8 cellular contexts compared by ENCODE assay signal in genomic region chr1:244050835-244051444, GRCh38. TPM values are rescaled to one million over a fixed set of nuclear protein-coding genes. Genes with fewer than 3 reads are reported as not detected.
DNase-seq lines count a peak whose midpoint lies in the region; ATAC-seq, FAIRE-seq and TF ChIP-seq lines count a peak whose summit lies in the region.

Gene ZBTB18, plus strand, starts transcription at chr1:244051283. Its CDS starts 149 bp downstream, at chr1:244051432.

- intact Hi-C loops in breast epithelium (cut with DNase I; ENCODE audit: low total_unique reads): no loop called here

- H3K36me3 Mint-ChIP-seq in stimulated activated naive CD8-positive, alpha-beta T cell treated with anti-CD3 and anti-CD28 coated beads, Interleukin-15, Interleukin-2, amounts not matched to agents 100 ng/mL and 50 ng/mL, for 24 hours (ENCODE audit: low read depth): peaks cover 7% of the 10 kb centered on the region

- H3K27me3 Mint-ChIP-seq in stimulated activated naive CD8-positive, alpha-beta T cell treated with anti-CD3 and anti-CD28 coated beads, Interleukin-15, Interleukin-2, amounts not matched to agents 100 ng/mL and 50 ng/mL, for 24 hours: no peaks in the 10 kb centered on the region

- WGBS in small intestine, 3 donors: 12 to 18% (median 15%) methylated on average over 4 of the region's 4 CpGs

- H3K4me3 Mint-ChIP-seq in stimulated activated naive CD8-positive, alpha-beta T cell treated with anti-CD3 and anti-CD28 coated beads, Interleukin-15, Interleukin-2, amounts not matched to agents 100 ng/mL and 50 ng/mL, for 24 hours: peak within 1 kb of the TSS; percentile 93

- ATAC-seq in stimulated activated naive CD8-positive, alpha-beta T cell treated with anti-CD3 and anti-CD28 coated beads, Interleukin-15, Interleukin-2, amounts not matched to agents 100 U/mL and 50 U/mL, for 24 hours: no peak

- DNase-seq in stimulated activated naive CD8-positive, alpha-beta T cell treated with anti-CD3 and anti-CD28 coated beads, Interleukin-15, Interleukin-2, amounts not matched to agents 100 U/mL and 50 U/mL, for 24 hours: no peak
- DNase-seq in NCI-H774 (lab: John Stamatoyannopoulos, UW) (peak; percentile 42), breast epithelium (ENCODE audit: low spot score in 2 of 2) (no peak), small intestine (peak; percentile 37), NOMO-1 treated with DMSO at 0.1 percent for 48 hours (lab: John Stamatoyannopoulos, UW; ENCODE audit: unreplicated experiment) (no peak)
- no peak for DNase-seq in effector CD4-positive, alpha-beta T cell

- H3K4me3 ChIP-seq in breast epithelium (peak within 1 kb of the TSS; percentile 81 to 95 (median 93)), small intestine (ENCODE audit: low read depth in 1 of 2, low read length in 2 of 2) (peak within 1 kb of the TSS; percentile 89 to 97)

- no peak for TF ChIP-seq POLR2A in breast epithelium (IDR thresholded peaks at IDR 0.05)

- H3K9me3 ChIP-seq in breast epithelium (no peaks in the 10 kb centered on the region), small intestine (ENCODE audit: control insufficient read depth, low read depth) (no peaks in the 10 kb centered on the region)

- peak within 1 kb of the TSS; percentile 93 for H3K27ac Mint-ChIP-seq in stimulated activated naive CD8-positive, alpha-beta T cell treated with anti-CD3 and anti-CD28 coated beads, Interleukin-15, Interleukin-2, amounts not matched to agents 100 ng/mL and 50 ng/mL, for 24 hours

- peaks cover 23% of the 10 kb centered on the region for H3K4me1 Mint-ChIP-seq in stimulated activated naive CD8-positive, alpha-beta T cell treated with anti-CD3 and anti-CD28 coated beads, Interleukin-15, Interleukin-2, amounts not matched to agents 100 ng/mL and 50 ng/mL, for 24 hours (ENCODE audit: low read depth)

- H3K36me3 ChIP-seq in breast epithelium (peaks cover 9% of the 10 kb centered on the region), small intestine (ENCODE audit: control insufficient read depth in 2 of 2, insufficient read depth in 2 of 2, low read length in 2 of 2) (peaks cover 4 to 6% of the 10 kb centered on the region in 2 donors)

- FAIRE-seq in islet of Langerhans (lab: Jason Lieb, UNC): peak; percentile 41
- FAIRE-seq in small intestine (lab: Jason Lieb, UNC): no peak

- no peaks in the 10 kb centered on the region for H3K9me3 Mint-ChIP-seq in stimulated activated naive CD8-positive, alpha-beta T cell treated with anti-CD3 and anti-CD28 coated beads, Interleukin-15, Interleukin-2, amounts not matched to agents 100 ng/mL and 50 ng/mL, for 24 hours

- H3K4me1 ChIP-seq in breast epithelium (no peaks in the 10 kb centered on the region), small intestine (ENCODE audit: control insufficient read depth in 2 of 2, insufficient read depth in 1 of 2, low read depth in 1 of 2, low read length in 1 of 2) (peaks cover 0 to 2% of the 10 kb centered on the region in 2 donors)

- H3K27ac ChIP-seq in breast epithelium (peak within 1 kb of the TSS; percentile 74 to 99), small intestine (ENCODE audit: low read depth in 1 of 2, low read length in 1 of 2) (peak within 1 kb of the TSS; percentile 56 to 87)

- no peaks in the 10 kb centered on the region for H3K27me3 ChIP-seq in breast epithelium
- no peaks in the 10 kb centered on the region for H3K27me3 ChIP-seq in small intestine (ENCODE audit: control insufficient read depth in 2 of 2, insufficient read depth in 2 of 2, low read length in 2 of 2)

- TF ChIP-seq CTCF in breast epithelium (IDR thresholded peaks at IDR 0.05): no peak

RNA-seq across cellular contexts. Expression of gene ZBTB18, which starts in this region (rescaled TPM):
- total RNA-seq in breast epithelium: 10 to 100 TPM; 10.1 to 19.7 (median 16.7) TPM
- polyA plus RNA-seq in small intestine: 10 to 100 TPM in 2 of 3 donors, 1 to 10 TPM in 1; 6.2 to 15.4 (median 10.1) TPM

Comparison
In these comparisons a context has a peak if more than half of its experiments do, and no peak if none do; other contexts are left out.
1. DNase-seq: peak in NCI-H774 (single experiment) and small intestine (single experiment); none in stimulated activated naive CD8-positive, alpha-beta T cell treated with anti-CD3 and anti-CD28 coated beads, Interleukin-15, Interleukin-2, amounts not matched to agents 100 U/mL and 50 U/mL, for 24 hours (single experiment), breast epithelium (0 of 2), effector CD4-positive, alpha-beta T cell (single experiment) and NOMO-1 treated with DMSO at 0.1 percent for 48 hours (single experiment).